Comparison of ENCODE assay signal across 17 cellular contexts in the genomic region with DNA sequence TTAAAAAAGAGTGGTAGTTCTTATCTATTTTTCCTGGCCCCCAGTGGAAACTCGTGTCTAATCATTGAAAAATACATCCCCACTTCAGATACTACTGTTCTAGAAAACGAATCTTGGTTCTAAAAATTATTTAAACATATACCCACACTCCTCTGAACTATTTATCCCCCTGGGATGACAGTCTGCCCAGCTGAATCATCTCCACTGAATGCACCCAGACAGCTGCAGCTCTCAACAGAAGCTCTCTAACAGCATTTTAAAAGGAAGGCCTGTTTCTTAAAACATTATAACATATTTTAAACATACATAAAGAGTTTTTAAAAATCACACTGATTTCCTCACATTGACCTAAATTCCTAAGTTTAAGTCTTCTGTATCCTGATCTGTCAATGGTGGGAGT.
DNase-seq lines count a peak whose midpoint lies in the region; TF ChIP-seq lines count a peak whose summit lies in the region.
"Had no signal": no experiment of that assay in that cellular context is flagged by ENCODE, and none has a peak within 500 bp of the region (broad histone marks: within the 10 kb centered on the region; RNA-seq: fewer than 3 reads in every experiment).

No MANE protein-coding gene starts in this region.

- peaks cover 13% of the 10 kb centered on the region for H3K4me1 ChIP-seq in smooth muscle cell (ENCODE audit: low read depth)

- no peaks in the 10 kb centered on the region for H3K4me1 Mint-ChIP-seq in activated T-helper 1 cell treated with anti-CD3 and anti-CD28 coated beads, Interleukin-12 subunit alpha, Interleukin-12 subunit beta, Interleukin-2, Interleukin-4 antibody, amounts not matched to agents 30 ng/mL and 10 ng/mL and 1 ng/mL, durations not matched to agents 14 hours and 24 hours and 36 hours (ENCODE audit: low read depth)
- H3K4me1 Mint-ChIP-seq: CD14-positive monocyte had no signal

- peak overlapping the region; percentile 52 for H3K27ac ChIP-seq in cingulate gyrus (ENCODE audit: low read depth, low read length)
- H3K27ac ChIP-seq in smooth muscle cell (ENCODE audit: low read depth), result peak overlapping the region; percentile 47
- H3K27ac ChIP-seq: HL-60, KMS-11 had no signal

- no peak for TF ChIP-seq CTCF in smooth muscle cell (IDR thresholded peaks at IDR 0.05; ENCODE audit: borderline replicate concordance, insufficient read depth, poor library complexity, severe bottlenecking)

- H3K79me2 ChIP-seq in smooth muscle cell (ENCODE audit: low read depth), result no peaks in the 10 kb centered on the region

- no peaks in the 10 kb centered on the region for H3K36me3 Mint-ChIP-seq in activated T-helper 1 cell treated with anti-CD3 and anti-CD28 coated beads, Interleukin-12 subunit alpha, Interleukin-12 subunit beta, Interleukin-2, Interleukin-4 antibody, amounts not matched to agents 30 ng/mL and 10 ng/mL and 1 ng/mL, durations not matched to agents 14 hours and 24 hours and 36 hours (ENCODE audit: low read depth)
- H3K36me3 Mint-ChIP-seq: CD14-positive monocyte had no signal

- intact Hi-C loops in activated T-helper 1 cell treated with anti-CD3 and anti-CD28 coated beads, Interleukin-12 subunit alpha, Interleukin-12 subunit beta, Interleukin-2, Interleukin-4 antibody, amounts not matched to agents 30 ng/mL and 10 ng/mL and 1 ng/mL, durations not matched to agents 14 hours and 24 hours and 36 hours (cut with micrococcal nuclease), result no loop called here

- no peaks in the 10 kb centered on the region for H3K9me3 ChIP-seq in smooth muscle cell (replicated peaks; ENCODE audit: low read depth)

- no peak overlapping the region for H3K27ac Mint-ChIP-seq in activated T-helper 1 cell treated with anti-CD3 and anti-CD28 coated beads, Interleukin-12 subunit alpha, Interleukin-12 subunit beta, Interleukin-2, Interleukin-4 antibody, amounts not matched to agents 30 ng/mL and 10 ng/mL and 1 ng/mL, durations not matched to agents 14 hours and 24 hours and 36 hours
- H3K27ac Mint-ChIP-seq: CD14-positive monocyte had no signal

- H3K9me3 Mint-ChIP-seq in activated T-helper 1 cell treated with anti-CD3 and anti-CD28 coated beads, Interleukin-12 subunit alpha, Interleukin-12 subunit beta, Interleukin-2, Interleukin-4 antibody, amounts not matched to agents 30 ng/mL and 10 ng/mL and 1 ng/mL, durations not matched to agents 14 hours and 24 hours and 36 hours, result no peaks in the 10 kb centered on the region

- no peak overlapping the region for H3K9ac ChIP-seq in smooth muscle cell (ENCODE audit: low read depth)
- H3K9ac ChIP-seq: KMS-11 had no signal

- no peak overlapping the region for H3K4me3 Mint-ChIP-seq in activated T-helper 1 cell treated with anti-CD3 and anti-CD28 coated beads, Interleukin-12 subunit alpha, Interleukin-12 subunit beta, Interleukin-2, Interleukin-4 antibody, amounts not matched to agents 30 ng/mL and 10 ng/mL and 1 ng/mL, durations not matched to agents 14 hours and 24 hours and 36 hours
- H3K4me3 Mint-ChIP-seq: CD14-positive monocyte had no signal

- no peak overlapping the region for H3K4me3 ChIP-seq in smooth muscle cell

- WGBS in smooth muscle cell (ENCODE audit: low lambda C conversion rate), result 53% methylated on average over 2 of the region's 2 CpGs

- H3F3A ChIP-seq in smooth muscle cell (ENCODE audit: low read depth), result no peaks in the 10 kb centered on the region

- no peaks in the 10 kb centered on the region for H4K20me1 ChIP-seq in smooth muscle cell (ENCODE audit: low read depth)

- DNase-seq in NCI-H1930 (lab: John Stamatoyannopoulos, UW) (peak; percentile 29 to 34), myocyte (ENCODE audit: low read depth) (peak; percentile 87), smooth muscle cell (lab: John Stamatoyannopoulos, UW; ENCODE audit: unreplicated experiment) (no peak)
- no peak for DNase-seq in central memory CD4-positive, alpha-beta T cell
- no peak for DNase-seq in stimulated activated CD4-positive, alpha-beta T cell treated with anti-CD3 and anti-CD28 coated beads, Interleukin-12 subunit alpha, Interleukin-12 subunit beta, amount 100 ng/mL, for 4 hours
- no peak for DNase-seq in activated T-helper 1 cell treated with anti-CD3 and anti-CD28 coated beads, Interleukin-12 subunit alpha, Interleukin-12 subunit beta, Interleukin-2, Interleukin-4 antibody, amounts not matched to agents 30 ng/mL and 10 ng/mL and 1 ng/mL, durations not matched to agents 14 hours and 24 hours and 36 hours (ENCODE audit: low spot score)
- DNase-seq: DMS79 treated with DMSO at 0.1 percent for 48 hours, H7, NCI-H1436 treated with DMSO at 0.1 percent for 48 hours, NCI-H2081 treated with DMSO at 0.1 percent for 48 hours, PC-3, RPMI8226, SIG-M5 had no signal

- H3K27me3 Mint-ChIP-seq in activated T-helper 1 cell treated with anti-CD3 and anti-CD28 coated beads, Interleukin-12 subunit alpha, Interleukin-12 subunit beta, Interleukin-2, Interleukin-4 antibody, amounts not matched to agents 30 ng/mL and 10 ng/mL and 1 ng/mL, durations not matched to agents 14 hours and 24 hours and 36 hours (ENCODE audit: insufficient read depth), result no peaks in the 10 kb centered on the region

- no peaks in the 10 kb centered on the region for H3K36me3 ChIP-seq in smooth muscle cell (ENCODE audit: low read depth)

- H3K27me3 ChIP-seq in smooth muscle cell (ENCODE audit: low read depth), result no peaks in the 10 kb centered on the region

- peak overlapping the region; percentile 48 for H2AFZ ChIP-seq in smooth muscle cell (ENCODE audit: low read depth)

- H3K4me2 ChIP-seq in smooth muscle cell, result no peak overlapping the region
- H3K4me2 ChIP-seq: KMS-11 had no signal

Comparison
In these comparisons a context has a peak if more than half of its experiments do, and no peak if none do; other contexts are left out.
1. DNase-seq: peak in NCI-H1930 (2 of 2) and myocyte (single experiment); none in smooth muscle cell (single experiment), central memory CD4-positive, alpha-beta T cell (single experiment), stimulated activated CD4-positive, alpha-beta T cell treated with anti-CD3 and anti-CD28 coated beads, Interleukin-12 subunit alpha, Interleukin-12 subunit beta, amount 100 ng/mL, for 4 hours (single experiment) and activated T-helper 1 cell treated with anti-CD3 and anti-CD28 coated beads, Interleukin-12 subunit alpha, Interleukin-12 subunit beta, Interleukin-2, Interleukin-4 antibody, amounts not matched to agents 30 ng/mL and 10 ng/mL and 1 ng/mL, durations not matched to agents 14 hours and 24 hours and 36 hours (single experiment).